In genomic region chr12:121709064-121709424, GRCh38 we compare ENCODE assay signal across 1 cellular context.
TF ChIP-seq lines count a peak whose summit lies in the region.

No MANE protein-coding gene starts in this region.

TF ChIP-seq in HEK293, 187 proteins besides CTCF, POLR2A, EP300 and RAD21:
- TF ChIP-seq ZNF366 (tag by site-specific recombination; conservative IDR thresholded peaks at IDR 0.05) = peak; percentile 92
